ENCODE assay signal across 11 cellular contexts in genomic region chr6:121823437-121823851, GRCh38.
DNase-seq lines count a peak whose midpoint lies in the region; ATAC-seq lines count a peak whose summit lies in the region.
"Had no signal": no experiment of that assay in that cellular context is flagged by ENCODE, and none has a peak within 500 bp of the region (broad histone marks: within the 10 kb centered on the region; RNA-seq: fewer than 3 reads in every experiment).

No MANE protein-coding gene starts in this region.

- DNase-seq in ACHN (peak; percentile 44), HS-5 (ENCODE audit: low read depth) (peak; percentile 60), brain pericyte (ENCODE audit: low read depth, low spot score) (peak; percentile 29), kidney glomerular epithelial cell (lab: John Stamatoyannopoulos, UW) (peak; percentile 21), NCI-H748 (lab: John Stamatoyannopoulos, UW; ENCODE audit: unreplicated experiment) (no peak), GF-D8 (lab: John Stamatoyannopoulos, UW) (no peak), foreskin melanocyte (no peak)
- DNase-seq: left ventricle myocardium superior, pancreas had no signal

- no peak for ATAC-seq in GM21825 (IDR thresholded peaks at IDR 0.05; ENCODE audit: unreplicated experiment)
- ATAC-seq: left ventricle myocardium superior, pancreas, Right ventricle myocardium inferior had no signal

- in situ Hi-C loops in ACHN (cut with HindIII; ENCODE audit: low pct_ligation_motif_present, low pct_unique_long_range_greater_than_20kb, low sequenced_read_pairs) = no loop called here

Comparison
In these comparisons a context has a peak if more than half of its experiments do, and no peak if none do; other contexts are left out.
1. DNase-seq: peak in ACHN (single experiment), HS-5 (single experiment), brain pericyte (single experiment) and kidney glomerular epithelial cell (single experiment); none in NCI-H748 (single experiment), GF-D8 (single experiment) and foreskin melanocyte (single experiment).